ENCODE assay signal across 1 cellular context in the genomic region with DNA sequence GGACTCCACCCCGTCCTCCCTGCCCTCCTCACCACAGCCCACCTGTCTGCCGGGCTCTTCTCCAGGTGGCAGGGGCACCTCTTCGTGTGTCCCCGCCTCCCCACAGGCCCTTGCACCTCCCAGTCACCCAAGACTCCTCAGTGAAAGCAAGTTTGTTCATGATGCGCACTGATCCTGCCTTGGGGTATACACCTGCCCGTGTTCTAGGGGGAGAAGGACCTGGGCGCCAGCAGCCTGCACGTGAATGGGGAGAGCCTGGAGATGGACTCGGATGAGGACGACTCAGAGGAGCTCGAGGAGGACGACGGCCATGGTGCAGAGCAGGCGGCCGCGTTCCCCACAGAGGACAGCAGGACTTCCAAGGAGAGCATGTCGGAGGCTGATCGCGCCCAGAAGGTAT.
TF ChIP-seq lines count a peak whose summit lies in the region.

No MANE protein-coding gene starts in this region.

TF ChIP-seq in WTC11, 78 proteins besides CTCF, POLR2A, EP300 and RAD21 (continued from another document):
- TF ChIP-seq RORB (CRISPR knock-in tag; IDR thresholded peaks at IDR 0.05) (no peak), TEAD1 (CRISPR knock-in tag; IDR thresholded peaks at IDR 0.05) (no peak), ZNF232 (CRISPR knock-in tag; IDR thresholded peaks at IDR 0.05) (no peak)
TF ChIP-seq in WTC11: peak in this region for 0.
